In genomic region chr10:45000138-45000763, GRCh38 we compare ENCODE assay signal across 8 cellular contexts. TPM values are rescaled to one million over a fixed set of nuclear protein-coding genes. Genes with fewer than 3 reads are reported as not detected.
DNase-seq lines count a peak whose midpoint lies in the region; ATAC-seq and TF ChIP-seq lines count a peak whose summit lies in the region.

No MANE protein-coding gene starts in this region.

- peak overlapping the region; percentile 94 for H2BK120ac ChIP-seq in trophoblast cell (ENCODE audit: insufficient read depth, low read length, poor library complexity)

- WGBS in trophoblast cell (ENCODE audit: extremely low coverage, insufficient coverage, insufficient read length): no CpG with 5 or more reads among the region's 12 CpGs

- no peak overlapping the region for H3K9ac ChIP-seq in trophoblast cell (ENCODE audit: low read length)

- H3K4me2 ChIP-seq in trophoblast cell (ENCODE audit: low read length): peak overlapping the region; percentile 88

- H3K79me2 ChIP-seq in trophoblast cell (ENCODE audit: control insufficient read depth, insufficient read depth, low read length, poor library complexity): peaks cover 9% of the 10 kb centered on the region

- peak overlapping the region; percentile 74 for H2BK12ac ChIP-seq in trophoblast cell (ENCODE audit: low read length)

- H3K27me3 Mint-ChIP-seq in activated T-cell treated with anti-CD3 and anti-CD28 coated beads, Interleukin-2, amount 50 U/mL, for 4 hours (ENCODE audit: low read depth): no peaks in the 10 kb centered on the region

- H3K36me3 ChIP-seq in trophoblast cell (ENCODE audit: control insufficient read depth in 1 of 2, insufficient read depth in 2 of 2, low read length in 2 of 2): peaks cover 4 to 8% of the 10 kb centered on the region in 2 experiments

- peak overlapping the region; percentile 85 for H4K12ac ChIP-seq in trophoblast cell (ENCODE audit: low read depth, low read length)

- H3K4me3 Mint-ChIP-seq in activated T-cell treated with anti-CD3 and anti-CD28 coated beads, Interleukin-2, amount 50 U/mL, for 4 hours: peak overlapping the region; percentile 80

- H3K18ac ChIP-seq in trophoblast cell (ENCODE audit: low read length): peak overlapping the region; percentile 98

- peak overlapping the region; percentile 95 for H4K91ac ChIP-seq in trophoblast cell (ENCODE audit: low read depth, low read length)

- H3K9me3 Mint-ChIP-seq in activated T-cell treated with anti-CD3 and anti-CD28 coated beads, Interleukin-2, amount 50 U/mL, for 4 hours: peaks cover 15% of the 10 kb centered on the region

- TF ChIP-seq CTCF in WI38 (IDR thresholded peaks at IDR 0.05; ENCODE audit: low read depth, low read length) (no peak), foreskin fibroblast (IDR thresholded peaks at IDR 0.05; ENCODE audit: low read depth, low read length) (no peak)

- peaks cover 44% of the 10 kb centered on the region for H3K4me1 Mint-ChIP-seq in activated T-cell treated with anti-CD3 and anti-CD28 coated beads, Interleukin-2, amount 50 U/mL, for 4 hours (ENCODE audit: low read depth)

- peaks cover 26% of the 10 kb centered on the region for H3K79me1 ChIP-seq in trophoblast cell (ENCODE audit: low read length)

- peak overlapping the region; percentile 87 for H2BK5ac ChIP-seq in trophoblast cell (ENCODE audit: low read depth, low read length, poor library complexity)

- peak overlapping the region; percentile 96 for H4K8ac ChIP-seq in trophoblast cell (ENCODE audit: low read depth, low read length)

- peak overlapping the region; percentile 97 for H3K27ac ChIP-seq in trophoblast cell (ENCODE audit: low read depth, low read length)

- no peak for DNase-seq in activated T-cell treated with anti-CD3 and anti-CD28 coated beads, Interleukin-2, amount 50 U/mL, for 4 hours
- DNase-seq in activated T-cell treated with anti-CD3 and anti-CD28 coated beads, Interleukin-2, amount 50 U/mL, for 1 hour: no peak
- DNase-seq in foreskin fibroblast (peak; percentile 36 to 55), trophoblast cell (peak in 1 of 2 donors; percentile 17)
- DNase-seq in stimulated activated CD4-positive, alpha-beta T cell treated with anti-CD3 and anti-CD28 coated beads, Interleukin-2, amount 100 ng/mL, for 24 hours: no peak

- no peak overlapping the region for H2AK5ac ChIP-seq in trophoblast cell (ENCODE audit: low read length)

- no peaks in the 10 kb centered on the region for H3K9me3 ChIP-seq in trophoblast cell (ENCODE audit: insufficient read depth, low read depth, low read length)

- peak overlapping the region; percentile 53 for H3K4ac ChIP-seq in trophoblast cell (ENCODE audit: low read depth, low read length)

- peaks cover 26% of the 10 kb centered on the region for H3K36me3 Mint-ChIP-seq in activated T-cell treated with anti-CD3 and anti-CD28 coated beads, Interleukin-2, amount 50 U/mL, for 4 hours (ENCODE audit: insufficient read depth)

- ATAC-seq in activated T-cell treated with anti-CD3 and anti-CD28 coated beads, Interleukin-2, amount 50 U/mL, for 4 hours: no peak
- ATAC-seq in GM19324 (IDR thresholded peaks at IDR 0.05; ENCODE audit: low FRiP score, unreplicated experiment): no peak
- no peak for ATAC-seq in HG03159 (IDR thresholded peaks at IDR 0.05; ENCODE audit: unreplicated experiment)

- H3K4me3 ChIP-seq in WI38 (ENCODE audit: low read depth, low read length): peak overlapping the region; percentile 67
- peak overlapping the region; percentile 52 to 59 for H3K4me3 ChIP-seq in foreskin fibroblast (ENCODE audit: low read depth in 1 of 2, low read length in 2 of 2)
- no peak overlapping the region for H3K4me3 ChIP-seq in trophoblast cell (ENCODE audit: low read depth, low read length)

- H3K23ac ChIP-seq in trophoblast cell (ENCODE audit: low read length): no peak overlapping the region

- peaks cover under 1 to 8% of the 10 kb centered on the region in 2 experiments for H3K4me1 ChIP-seq in trophoblast cell (ENCODE audit: control insufficient read depth in 1 of 2, insufficient read depth in 2 of 2, low read length in 2 of 2)

- peak overlapping the region; percentile 94 for H3K14ac ChIP-seq in trophoblast cell (ENCODE audit: low read length)

- peak overlapping the region; percentile 88 for H2AFZ ChIP-seq in trophoblast cell (ENCODE audit: insufficient read depth, low read length, poor library complexity)

- no peaks in the 10 kb centered on the region for H3K27me3 ChIP-seq in trophoblast cell (ENCODE audit: insufficient read depth, low read length)

RNA-seq across cellular contexts. Expression of gene ZNF22, which starts 0.5 kb away (rescaled TPM):
- total RNA-seq in activated T-cell treated with anti-CD3 and anti-CD28 coated beads, Interleukin-2, amount 50 U/mL, for 4 hours: 10 to 100 TPM; 16.4 to 22.9 (median 22.7) TPM
- 31.5 and 32.1 TPM in 2 replicates for polyA plus RNA-seq in trophoblast cell (2013)

RNA-seq across cellular contexts. Expression of gene DEPP1, which starts 21.6 kb away (rescaled TPM):
- total RNA-seq in activated T-cell treated with anti-CD3 and anti-CD28 coated beads, Interleukin-2, amount 50 U/mL, for 4 hours: under 1 TPM; 0.20 to 0.24 (median 0.22) TPM
- polyA plus RNA-seq in trophoblast cell (2013): 120 and 128 TPM in 2 replicates

RNA-seq across cellular contexts. Expression of gene RASSF4, which starts 40.6 kb away (rescaled TPM):
- under 1 TPM; 0.28 to 0.61 (median 0.33) TPM for total RNA-seq in activated T-cell treated with anti-CD3 and anti-CD28 coated beads, Interleukin-2, amount 50 U/mL, for 4 hours
- 9.7 and 11.1 TPM in 2 replicates for polyA plus RNA-seq in trophoblast cell (2013)

Comparison
In these comparisons a context has a peak if more than half of its experiments do, and no peak if none do; other contexts are left out.
1. DNase-seq: peak in foreskin fibroblast (2 of 2); none in activated T-cell treated with anti-CD3 and anti-CD28 coated beads, Interleukin-2, amount 50 U/mL, for 4 hours (single experiment), activated T-cell treated with anti-CD3 and anti-CD28 coated beads, Interleukin-2, amount 50 U/mL, for 1 hour (single experiment) and stimulated activated CD4-positive, alpha-beta T cell treated with anti-CD3 and anti-CD28 coated beads, Interleukin-2, amount 100 ng/mL, for 24 hours (0 of 2).